In the genomic region with DNA sequence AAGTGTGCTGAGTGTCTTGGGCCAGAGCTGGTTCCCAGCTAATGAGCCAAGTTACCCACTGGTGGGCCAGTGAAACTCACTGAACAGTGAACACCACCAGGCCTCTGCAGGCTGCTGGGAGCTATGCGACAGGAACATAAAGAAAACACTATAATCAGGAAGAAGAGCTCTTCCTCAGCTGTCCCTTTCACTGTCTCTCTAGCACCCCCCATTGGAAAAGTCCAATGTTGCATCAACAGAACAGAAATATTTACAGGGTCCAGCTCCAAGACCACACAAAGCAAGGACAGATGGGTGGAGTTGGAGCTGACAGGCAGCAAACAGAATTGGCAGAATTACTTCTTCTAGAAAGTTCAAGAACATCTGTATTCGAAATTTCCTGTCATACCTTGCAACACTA, we compare ENCODE assay signal across 11 cellular contexts.
DNase-seq lines count a peak whose midpoint lies in the region; ATAC-seq lines count a peak whose summit lies in the region.
"Had no signal": no experiment of that assay in that cellular context is flagged by ENCODE, and none has a peak within 500 bp of the region (broad histone marks: within the 10 kb centered on the region; RNA-seq: fewer than 3 reads in every experiment).

No MANE protein-coding gene starts in this region.

- H3K9me3 ChIP-seq in iPS DF 6.9 (ENCODE audit: control insufficient read depth, insufficient read depth, low read length) = no peaks in the 10 kb centered on the region
- H3K9me3 ChIP-seq: mucosa of descending colon had no signal

- no CpG with 5 or more reads among the region's 2 CpGs for WGBS in iPS DF 6.9 (ENCODE audit: insufficient coverage, insufficient read length)

- peak; percentile 3 for DNase-seq in COLO668 (lab: John Stamatoyannopoulos, UW; ENCODE audit: unreplicated experiment)
- DNase-seq in HK-2 (ENCODE audit: unreplicated experiment) = peak; percentile 14
- peak; percentile 37 for DNase-seq in RPMI8226
- peak; percentile 5 for DNase-seq in iPS DF 6.9 (ENCODE audit: low read depth, low spot score)
- no peak for DNase-seq in amygdala (lab: John Stamatoyannopoulos, UW)
- DNase-seq in stimulated activated CD4-positive, alpha-beta T cell treated with anti-CD3 and anti-CD28 coated beads, Interleukin-2, amount 100 ng/mL, for 48 hours = no peak
- DNase-seq in AG08396 (ENCODE audit: low spot score) = no peak
- DNase-seq: mucosa of descending colon; small intestine; stimulated activated naive B cell treated with anti-CD40 and anti-IgM and Interleukin-4, amounts not matched to agents 10 μg/mL and 1 μg/mL and 100 μg/mL, for 72 hours had no signal

- no peaks in the 10 kb centered on the region for H3K36me3 ChIP-seq in iPS DF 6.9 (ENCODE audit: control insufficient read depth, insufficient read depth, low read length)

- no peaks in the 10 kb centered on the region for H3K27me3 ChIP-seq in iPS DF 6.9 (ENCODE audit: control insufficient read depth, insufficient read depth, low read length)

- no peak overlapping the region for H3K4me3 ChIP-seq in iPS DF 6.9 (ENCODE audit: low read length)
- H3K4me3 ChIP-seq: mucosa of descending colon had no signal

- no peak for ATAC-seq in GM21367 (IDR thresholded peaks at IDR 0.05; ENCODE audit: unreplicated experiment)
- ATAC-seq: mucosa of descending colon; stimulated activated naive B cell treated with anti-CD40 and anti-IgM and Interleukin-4, amounts not matched to agents 10 μg/mL and 1 μg/mL and 100 μg/mL, for 72 hours had no signal

- no peak overlapping the region for H3K27ac ChIP-seq in iPS DF 6.9 (ENCODE audit: low read length)

- H3K4me1 ChIP-seq in iPS DF 6.9 (ENCODE audit: control insufficient read depth, insufficient read depth, low read length) = no peaks in the 10 kb centered on the region

Comparison
In these comparisons a context has a peak if more than half of its experiments do, and no peak if none do; other contexts are left out.
1. DNase-seq: peak in COLO668 (single experiment), HK-2 (single experiment), RPMI8226 (single experiment) and iPS DF 6.9 (single experiment); none in amygdala (0 of 56), stimulated activated CD4-positive, alpha-beta T cell treated with anti-CD3 and anti-CD28 coated beads, Interleukin-2, amount 100 ng/mL, for 48 hours (0 of 2) and AG08396 (single experiment).